ENCODE assay signal across 23 cellular contexts in the genomic region with DNA sequence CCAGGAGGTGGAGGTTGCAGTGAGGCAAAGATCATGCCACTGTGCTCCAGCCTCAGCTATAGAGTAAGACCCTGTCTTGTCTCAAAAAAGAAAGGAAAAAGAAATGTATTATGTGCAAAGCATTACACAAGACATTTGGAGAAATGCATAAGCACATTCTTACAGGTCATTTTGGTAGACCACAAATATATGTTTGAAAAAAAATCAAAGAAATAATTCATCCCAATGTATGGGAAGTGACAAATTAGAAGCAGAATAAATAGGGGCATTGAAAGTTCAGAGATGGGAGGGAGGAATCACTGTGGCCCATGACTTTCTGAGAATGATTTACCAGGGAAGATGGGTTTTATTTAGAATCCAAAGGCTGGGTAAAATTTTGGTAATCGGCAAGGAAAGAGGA.
"Had no signal": no experiment of that assay in that cellular context is flagged by ENCODE, and none has a peak within 500 bp of the region (broad histone marks: within the 10 kb centered on the region; RNA-seq: fewer than 3 reads in every experiment).

No MANE protein-coding gene starts in this region.

- DNase-seq: colonic mucosa; cortex of kidney; effector CD8-positive, alpha-beta T cell; effector memory CD8-positive, alpha-beta T cell; endodermal cell; erythroblast; esophagus squamous epithelium; foreskin keratinocyte; gastrocnemius medialis; glutamatergic neuron; head of caudate nucleus; heart right ventricle; hippocampal formation; left cardiac atrium; left lung; left ventricle myocardium superior; mammary epithelial cell; mesendoderm; midbrain; naive thymus-derived CD4-positive, alpha-beta T cell had no signal

- ATAC-seq: effector memory CD8-positive, alpha-beta T cell; esophagus mucosa; foreskin keratinocyte; gastrocnemius medialis; heart right ventricle; left cardiac atrium; left lung; left ventricle myocardium superior; naive thymus-derived CD4-positive, alpha-beta T cell had no signal

- H3K9me3 Mint-ChIP-seq: endodermal cell had no signal

- H3K36me3 Mint-ChIP-seq: memory B cell; naive thymus-derived CD4-positive, alpha-beta T cell had no signal

- H3K27me3 Mint-ChIP-seq: dendritic cell treated with granulocyte-macrophage colony-stimulating factor and Interleukin-4, amounts not matched to agents 40 ng/mL and 50 ng/mL, for 4 days; effector memory CD8-positive, alpha-beta T cell; memory B cell; naive thymus-derived CD4-positive, alpha-beta T cell had no signal

- H3K4me1 Mint-ChIP-seq: endodermal cell; memory B cell; naive thymus-derived CD4-positive, alpha-beta T cell had no signal

- H3K27ac Mint-ChIP-seq: dendritic cell treated with granulocyte-macrophage colony-stimulating factor and Interleukin-4, amounts not matched to agents 40 ng/mL and 50 ng/mL, for 4 days; effector memory CD8-positive, alpha-beta T cell; endodermal cell; memory B cell; naive thymus-derived CD4-positive, alpha-beta T cell had no signal

- H3K4me3 Mint-ChIP-seq: dendritic cell treated with granulocyte-macrophage colony-stimulating factor and Interleukin-4, amounts not matched to agents 40 ng/mL and 50 ng/mL, for 4 days; effector memory CD8-positive, alpha-beta T cell; endodermal cell; memory B cell; naive thymus-derived CD4-positive, alpha-beta T cell had no signal
